In the genomic region with DNA sequence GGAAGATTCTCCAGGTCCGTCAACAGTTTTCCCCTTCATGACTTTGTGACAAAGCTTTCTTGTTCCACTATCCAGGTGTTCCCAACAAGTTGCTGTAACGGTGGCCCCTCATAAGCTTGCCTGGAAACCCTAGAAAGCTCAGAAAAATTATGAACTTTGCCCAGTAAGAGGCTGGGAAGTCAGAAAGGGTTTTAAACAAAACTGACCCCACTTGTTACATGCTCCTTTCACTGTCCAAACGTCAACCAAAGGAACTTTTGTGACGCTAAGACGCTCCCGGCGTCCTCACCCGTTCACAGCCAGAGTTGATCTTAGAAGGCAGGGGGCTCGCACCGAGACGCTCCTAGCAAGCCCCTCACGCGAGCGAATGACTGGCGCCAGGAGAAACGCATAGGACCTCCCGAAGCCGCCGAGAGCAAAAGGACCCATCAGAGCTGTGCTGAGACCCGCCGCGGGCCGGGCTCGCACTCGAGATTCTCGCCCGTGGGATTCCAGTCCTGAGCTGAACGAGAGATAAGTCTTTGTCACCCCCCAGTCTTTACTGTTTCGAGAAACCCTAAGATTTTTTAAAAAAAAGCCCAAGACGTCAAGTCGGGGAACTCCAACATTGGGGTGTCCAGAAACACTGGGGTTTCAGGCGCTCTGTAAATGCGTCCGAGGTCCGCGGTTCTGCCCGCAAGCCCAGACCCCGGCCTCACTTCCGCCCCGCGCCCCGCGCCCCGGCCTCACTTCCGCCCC, we compare ENCODE assay signal across 1 cellular context.
TF ChIP-seq lines count a peak whose summit lies in the region.

No MANE protein-coding gene starts in this region.

TF ChIP-seq in HepG2, 621 proteins besides CTCF, POLR2A, EP300 and RAD21 (continued from another document and continues in another):
- TF ChIP-seq ZNF281 (CRISPR knock-in tag; IDR thresholded peaks at IDR 0.05; ENCODE audit: borderline replicate concordance) (no peak), ZNF562 (CRISPR knock-in tag; IDR thresholded peaks at IDR 0.05; ENCODE audit: borderline replicate concordance) (no peak), SNAPC5 (CRISPR knock-in tag; IDR thresholded peaks at IDR 0.05; ENCODE audit: borderline replicate concordance) (no peak), GABPB1 (CRISPR knock-in tag; IDR thresholded peaks at IDR 0.05) (0 out of 2 replicates have a peak, but pooled peaks have one; percentile 76), ZNF570 (CRISPR knock-in tag; IDR thresholded peaks at IDR 0.05; ENCODE audit: borderline replicate concordance) (no peak), ATF7 (IDR thresholded peaks at IDR 0.05) (no peak), ATF7 (CRISPR knock-in tag; IDR thresholded peaks at IDR 0.05) (no peak), CREB3 (CRISPR knock-in tag; IDR thresholded peaks at IDR 0.05) (0 out of 2 replicates have a peak, but pooled peaks have one; percentile 31), NAIF1 (CRISPR knock-in tag; IDR thresholded peaks at IDR 0.05; ENCODE audit: borderline replicate concordance) (no peak; the same call in 1 of the 2 replicates), SAP130 (CRISPR knock-in tag; IDR thresholded peaks at IDR 0.05; ENCODE audit: low read depth) (no peak), HIVEP1 (CRISPR knock-in tag; IDR thresholded peaks at IDR 0.05) (no peak), SPEN (CRISPR knock-in tag; IDR thresholded peaks at IDR 0.05; ENCODE audit: low read depth) (no peak), ZNF687 (CRISPR knock-in tag; IDR thresholded peaks at IDR 0.05) (peak; percentile 3), ZBTB3 (CRISPR knock-in tag; IDR thresholded peaks at IDR 0.05; ENCODE audit: borderline replicate concordance, low read depth) (no peak), ZNF331 (CRISPR knock-in tag; IDR thresholded peaks at IDR 0.05) (no peak), ZBTB25 (CRISPR knock-in tag; IDR thresholded peaks at IDR 0.05) (peak; percentile 28; the same call in 1 of the 2 replicates), ZFP36L1 (CRISPR knock-in tag; IDR thresholded peaks at IDR 0.05) (peak; percentile 63; the same call in 1 of the 2 replicates), KLF6 (CRISPR knock-in tag; IDR thresholded peaks at IDR 0.05) (0 out of 2 replicates have a peak, but pooled peaks have one; percentile 7), ZMAT3 (CRISPR knock-in tag; conservative IDR thresholded peaks at IDR 0.05) (no peak), NKX3-1 (CRISPR knock-in tag; IDR thresholded peaks at IDR 0.05) (peak; percentile 19; the same call in 1 of the 2 replicates), IKZF5 (CRISPR knock-in tag; IDR thresholded peaks at IDR 0.05) (peak; percentile 19; the same call in 1 of the 2 replicates), TAF1 (CRISPR knock-in tag; IDR thresholded peaks at IDR 0.05) (no peak; the same call in 1 of the 2 replicates), ZNF530 (CRISPR knock-in tag; IDR thresholded peaks at IDR 0.05; ENCODE audit: low read depth) (0 out of 2 replicates have a peak, but pooled peaks have one; percentile 22), ZSCAN25 (CRISPR knock-in tag; IDR thresholded peaks at IDR 0.05) (no peak)
- TF ChIP-seq, protein P1, sequence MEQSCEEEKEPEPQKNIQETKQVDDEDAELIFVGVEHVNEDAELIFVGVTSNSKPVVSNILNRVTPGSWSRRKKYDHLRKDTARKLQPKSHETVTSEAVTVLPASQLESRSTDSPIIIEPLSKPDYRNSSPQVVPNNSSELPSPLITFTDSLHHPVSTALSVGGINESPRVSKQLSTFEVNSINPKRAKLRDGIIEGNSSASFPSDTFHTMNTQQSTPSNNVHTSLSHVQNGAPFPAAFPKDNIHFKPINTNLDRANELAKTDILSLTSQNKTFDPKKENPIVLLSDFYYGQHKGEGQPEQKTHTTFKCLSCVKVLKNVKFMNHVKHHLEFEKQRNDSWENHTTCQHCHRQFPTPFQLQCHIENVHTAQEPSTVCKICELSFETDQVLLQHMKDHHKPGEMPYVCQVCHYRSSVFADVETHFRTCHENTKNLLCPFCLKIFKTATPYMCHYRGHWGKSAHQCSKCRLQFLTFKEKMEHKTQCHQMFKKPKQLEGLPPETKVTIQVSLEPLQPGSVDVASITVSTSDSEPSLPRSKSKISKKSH (CRISPR knock-in tag; IDR thresholded peaks at IDR 0.05; ENCODE audit: borderline replicate concordance), result 0 out of 2 replicates have a peak, but pooled peaks have one; percentile 52
- TF ChIP-seq, protein P2, sequence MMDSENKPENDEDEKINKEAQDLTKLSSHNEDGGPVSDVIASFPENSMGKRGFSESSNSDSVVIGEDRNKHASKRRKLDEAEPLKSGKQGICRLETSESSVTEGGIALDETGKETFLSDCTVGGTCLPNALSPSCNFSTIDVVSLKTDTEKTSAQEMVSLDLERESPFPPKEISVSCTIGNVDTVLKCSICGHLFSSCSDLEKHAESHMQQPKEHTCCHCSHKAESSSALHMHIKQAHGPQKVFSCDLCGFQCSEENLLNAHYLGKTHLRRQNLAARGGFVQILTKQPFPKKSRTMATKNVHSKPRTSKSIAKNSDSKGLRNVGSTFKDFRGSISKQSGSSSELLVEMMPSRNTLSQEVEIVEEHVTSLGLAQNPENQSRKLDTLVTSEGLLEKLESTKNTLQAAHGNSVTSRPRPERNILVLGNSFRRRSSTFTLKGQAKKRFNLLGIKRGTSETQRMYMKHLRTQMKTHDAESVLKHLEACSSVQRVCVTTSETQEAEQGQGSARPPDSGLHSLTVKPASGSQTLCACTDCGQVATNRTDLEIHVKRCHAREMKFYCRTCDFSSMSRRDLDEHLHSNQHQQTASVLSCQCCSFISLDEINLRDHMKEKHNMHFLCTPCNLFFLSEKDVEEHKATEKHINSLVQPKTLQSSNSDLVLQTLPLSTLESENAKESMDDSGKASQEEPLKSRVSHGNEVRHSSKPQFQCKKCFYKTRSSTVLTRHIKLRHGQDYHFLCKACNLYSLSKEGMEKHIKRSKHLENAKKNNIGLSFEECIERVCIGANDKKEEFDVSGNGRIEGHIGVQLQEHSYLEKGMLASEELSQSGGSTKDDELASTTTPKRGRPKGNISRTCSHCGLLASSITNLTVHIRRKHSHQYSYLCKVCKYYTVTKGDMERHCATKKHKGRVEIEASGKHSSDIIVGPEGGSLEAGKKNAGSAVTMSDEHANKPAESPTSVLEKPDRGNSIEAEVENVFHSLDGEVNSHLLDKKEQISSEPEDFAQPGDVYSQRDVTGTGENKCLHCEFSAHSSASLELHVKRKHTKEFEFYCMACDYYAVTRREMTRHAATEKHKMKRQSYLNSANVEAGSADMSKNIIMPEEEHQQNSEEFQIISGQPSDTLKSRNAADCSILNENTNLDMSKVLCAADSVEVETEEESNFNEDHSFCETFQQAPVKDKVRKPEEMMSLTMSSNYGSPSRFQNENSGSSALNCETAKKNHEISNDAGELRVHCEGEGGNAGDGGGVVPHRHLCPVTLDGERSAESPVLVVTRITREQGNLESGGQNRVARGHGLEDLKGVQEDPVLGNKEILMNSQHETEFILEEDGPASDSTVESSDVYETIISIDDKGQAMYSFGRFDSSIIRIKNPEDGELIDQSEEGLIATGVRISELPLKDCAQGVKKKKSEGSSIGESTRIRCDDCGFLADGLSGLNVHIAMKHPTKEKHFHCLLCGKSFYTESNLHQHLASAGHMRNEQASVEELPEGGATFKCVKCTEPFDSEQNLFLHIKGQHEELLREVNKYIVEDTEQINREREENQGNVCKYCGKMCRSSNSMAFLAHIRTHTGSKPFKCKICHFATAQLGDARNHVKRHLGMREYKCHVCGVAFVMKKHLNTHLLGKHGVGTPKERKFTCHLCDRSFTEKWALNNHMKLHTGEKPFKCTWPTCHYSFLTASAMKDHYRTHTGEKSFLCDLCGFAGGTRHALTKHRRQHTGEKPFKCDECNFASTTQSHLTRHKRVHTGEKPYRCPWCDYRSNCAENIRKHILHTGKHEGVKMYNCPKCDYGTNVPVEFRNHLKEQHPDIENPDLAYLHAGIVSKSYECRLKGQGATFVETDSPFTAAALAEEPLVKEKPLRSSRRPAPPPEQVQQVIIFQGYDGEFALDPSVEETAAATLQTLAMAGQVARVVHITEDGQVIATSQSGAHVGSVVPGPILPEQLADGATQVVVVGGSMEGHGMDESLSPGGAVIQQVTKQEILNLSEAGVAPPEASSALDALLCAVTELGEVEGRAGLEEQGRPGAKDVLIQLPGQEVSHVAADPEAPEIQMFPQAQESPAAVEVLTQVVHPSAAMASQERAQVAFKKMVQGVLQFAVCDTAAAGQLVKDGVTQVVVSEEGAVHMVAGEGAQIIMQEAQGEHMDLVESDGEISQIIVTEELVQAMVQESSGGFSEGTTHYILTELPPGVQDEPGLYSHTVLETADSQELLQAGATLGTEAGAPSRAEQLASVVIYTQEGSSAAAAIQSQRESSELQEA (CRISPR knock-in tag; IDR thresholded peaks at IDR 0.05; ENCODE audit: not compliant biosample characterization), result no peak
- TF ChIP-seq, protein P3, sequence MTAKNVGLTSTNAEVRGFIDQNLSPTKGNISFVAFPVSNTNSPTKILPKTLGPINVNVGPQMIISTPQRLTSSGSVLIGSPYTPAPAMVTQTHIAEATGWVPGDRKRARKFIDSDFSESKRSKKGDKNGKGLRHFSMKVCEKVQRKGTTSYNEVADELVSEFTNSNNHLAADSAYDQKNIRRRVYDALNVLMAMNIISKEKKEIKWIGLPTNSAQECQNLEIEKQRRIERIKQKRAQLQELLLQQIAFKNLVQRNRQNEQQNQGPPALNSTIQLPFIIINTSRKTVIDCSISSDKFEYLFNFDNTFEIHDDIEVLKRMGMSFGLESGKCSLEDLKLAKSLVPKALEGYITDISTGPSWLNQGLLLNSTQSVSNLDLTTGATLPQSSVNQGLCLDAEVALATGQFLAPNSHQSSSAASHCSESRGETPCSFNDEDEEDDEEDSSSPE (CRISPR knock-in tag; IDR thresholded peaks at IDR 0.05), result no peak
